Comparison of ENCODE assay signal across 7 cellular contexts in the genomic region with DNA sequence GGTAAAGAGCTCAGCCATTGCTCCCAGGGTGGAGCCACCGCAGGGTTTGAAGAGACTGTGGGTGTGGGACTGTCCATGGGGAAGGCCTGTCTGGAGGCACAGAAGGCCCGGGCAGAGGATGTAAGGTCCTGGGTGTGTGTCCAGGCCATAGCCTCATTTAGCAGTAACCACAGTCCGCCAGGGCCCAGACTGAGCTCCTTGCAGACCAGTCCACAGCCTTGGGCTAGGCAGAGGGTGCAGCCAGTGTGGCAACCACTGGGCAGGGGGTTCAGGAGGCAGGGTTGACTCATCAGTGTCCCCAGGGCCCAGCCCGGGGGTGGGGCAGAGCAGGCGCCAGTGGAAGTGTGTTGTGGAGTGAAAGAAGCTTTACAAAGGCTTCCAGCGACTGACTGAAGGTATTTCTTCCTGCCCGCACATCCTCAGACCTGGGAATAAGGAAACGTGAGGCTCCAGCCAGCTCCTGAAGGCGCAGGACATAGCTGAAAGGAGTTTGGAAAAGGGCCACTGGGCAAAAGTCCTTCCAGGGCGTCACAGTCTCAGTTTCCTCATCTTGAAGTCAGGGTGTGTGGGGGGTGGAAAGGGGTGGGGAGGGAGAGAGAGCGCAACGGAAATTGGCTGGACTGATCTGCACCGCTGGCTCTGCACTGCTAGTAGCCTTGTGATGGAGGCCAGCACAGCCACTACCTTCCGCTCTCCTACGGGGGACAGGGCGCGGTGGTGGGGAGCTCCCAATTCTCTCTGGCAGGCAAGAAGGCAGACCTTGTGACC. TPM values are rescaled to one million over a fixed set of nuclear protein-coding genes. Genes with fewer than 3 reads are reported as not detected.
DNase-seq lines count a peak whose midpoint lies in the region; ATAC-seq and TF ChIP-seq lines count a peak whose summit lies in the region.

No MANE protein-coding gene starts in this region.

- no peaks in the 10 kb centered on the region for H4K20me1 ChIP-seq in neural cell (ENCODE audit: insufficient read depth)

- ATAC-seq in HG03521 (IDR thresholded peaks at IDR 0.05; ENCODE audit: unreplicated experiment) (peak; percentile 26), GM21390 (IDR thresholded peaks at IDR 0.05; ENCODE audit: unreplicated experiment) (no peak)

- TF ChIP-seq RAD21 in neural cell (conservative IDR thresholded peaks at IDR 0.05) = no peak

- TF ChIP-seq CTCF in GM13977 (IDR thresholded peaks at IDR 0.05; ENCODE audit: extremely low read depth, insufficient read depth, missing control alignments) (no peak), WI38 (IDR thresholded peaks at IDR 0.05; ENCODE audit: low read depth, low read length) (no peak), fibroblast of pulmonary artery (IDR thresholded peaks at IDR 0.05; ENCODE audit: low read length, missing control alignments) (no peak), neural cell (IDR thresholded peaks at IDR 0.05; ENCODE audit: poor library complexity, severe bottlenecking) (no peak)

- no peaks in the 10 kb centered on the region for H3K27me3 ChIP-seq in neural cell (ENCODE audit: insufficient read depth, low read depth, low read length)

- H3K9me3 ChIP-seq in neural cell (ENCODE audit: low read length) = no peaks in the 10 kb centered on the region

- in situ Hi-C loops in GM13977 (cut with MboI; ENCODE audit: low pct_unique_long_range_greater_than_20kb, low sequenced_read_pairs, unreplicated experiment) = no loop called here

- H3F3A ChIP-seq in neural cell (ENCODE audit: insufficient read depth, low read length, poor library complexity, severe bottlenecking) = no peaks in the 10 kb centered on the region

- H3K79me2 ChIP-seq in neural cell (replicated peaks; ENCODE audit: insufficient read depth, low read length) = no peaks in the 10 kb centered on the region

- H3K4me2 ChIP-seq in neural cell (ENCODE audit: low read length) = peak overlapping the region; percentile 65

- peak overlapping the region; percentile 71 for H2AFZ ChIP-seq in neural cell (ENCODE audit: low read depth, low read length)

- H3K27ac ChIP-seq in neural cell (ENCODE audit: low read length) = peak overlapping the region; percentile 82

- H3K4me3 ChIP-seq in WI38 (ENCODE audit: low read depth, low read length) = peak overlapping the region; percentile 78
- peak overlapping the region; percentile 81 for H3K4me3 ChIP-seq in fibroblast of pulmonary artery (replicated peaks; ENCODE audit: low read depth, low read length)
- peak overlapping the region; percentile 82 for H3K4me3 ChIP-seq in neural cell (ENCODE audit: low read length)

- H3K9me2 ChIP-seq in neural cell (ENCODE audit: insufficient read depth, low read length) = no peaks in the 10 kb centered on the region

- no peaks in the 10 kb centered on the region for H3K36me3 ChIP-seq in neural cell (ENCODE audit: insufficient read depth, low read length)

- peak; percentile 54 for DNase-seq in GM13977 (ENCODE audit: low spot score)
- peak; percentile 46 for DNase-seq in fibroblast of pulmonary artery (ENCODE audit: low read depth)
- no peak for DNase-seq in DMS153 (lab: John Stamatoyannopoulos, UW)

- peak overlapping the region; percentile 77 for H3K9ac ChIP-seq in neural cell (ENCODE audit: low read length)

- no peak for TF ChIP-seq EP300 in neural cell (conservative IDR thresholded peaks at IDR 0.05; ENCODE audit: poor library complexity, severe bottlenecking)

TF ChIP-seq in neural cell, 6 proteins besides CTCF, POLR2A, EP300 and RAD21:
- TF ChIP-seq TAF1 (IDR thresholded peaks at IDR 0.05; ENCODE audit: low read depth) (no peak), POLR2AphosphoS5 (IDR thresholded peaks at IDR 0.05) (no peak), SMC3 (conservative IDR thresholded peaks at IDR 0.05; ENCODE audit: poor library complexity) (no peak), MXI1 (conservative IDR thresholded peaks at IDR 0.05; ENCODE audit: poor library complexity, severe bottlenecking) (no peak)
- TF ChIP-seq, protein P1, sequence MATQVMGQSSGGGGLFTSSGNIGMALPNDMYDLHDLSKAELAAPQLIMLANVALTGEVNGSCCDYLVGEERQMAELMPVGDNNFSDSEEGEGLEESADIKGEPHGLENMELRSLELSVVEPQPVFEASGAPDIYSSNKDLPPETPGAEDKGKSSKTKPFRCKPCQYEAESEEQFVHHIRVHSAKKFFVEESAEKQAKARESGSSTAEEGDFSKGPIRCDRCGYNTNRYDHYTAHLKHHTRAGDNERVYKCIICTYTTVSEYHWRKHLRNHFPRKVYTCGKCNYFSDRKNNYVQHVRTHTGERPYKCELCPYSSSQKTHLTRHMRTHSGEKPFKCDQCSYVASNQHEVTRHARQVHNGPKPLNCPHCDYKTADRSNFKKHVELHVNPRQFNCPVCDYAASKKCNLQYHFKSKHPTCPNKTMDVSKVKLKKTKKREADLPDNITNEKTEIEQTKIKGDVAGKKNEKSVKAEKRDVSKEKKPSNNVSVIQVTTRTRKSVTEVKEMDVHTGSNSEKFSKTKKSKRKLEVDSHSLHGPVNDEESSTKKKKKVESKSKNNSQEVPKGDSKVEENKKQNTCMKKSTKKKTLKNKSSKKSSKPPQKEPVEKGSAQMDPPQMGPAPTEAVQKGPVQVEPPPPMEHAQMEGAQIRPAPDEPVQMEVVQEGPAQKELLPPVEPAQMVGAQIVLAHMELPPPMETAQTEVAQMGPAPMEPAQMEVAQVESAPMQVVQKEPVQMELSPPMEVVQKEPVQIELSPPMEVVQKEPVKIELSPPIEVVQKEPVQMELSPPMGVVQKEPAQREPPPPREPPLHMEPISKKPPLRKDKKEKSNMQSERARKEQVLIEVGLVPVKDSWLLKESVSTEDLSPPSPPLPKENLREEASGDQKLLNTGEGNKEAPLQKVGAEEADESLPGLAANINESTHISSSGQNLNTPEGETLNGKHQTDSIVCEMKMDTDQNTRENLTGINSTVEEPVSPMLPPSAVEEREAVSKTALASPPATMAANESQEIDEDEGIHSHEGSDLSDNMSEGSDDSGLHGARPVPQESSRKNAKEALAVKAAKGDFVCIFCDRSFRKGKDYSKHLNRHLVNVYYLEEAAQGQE (IDR thresholded peaks at IDR 0.05; ENCODE audit: borderline replicate concordance) = no peak

RNA-seq across cellular contexts. Expression of a gene that starts 27.8 kb away (rescaled TPM):
- polyA plus RNA-seq in neural cell = 1.4 and 2.3 TPM in 2 replicates
- 0.46 and 2.2 TPM in 2 replicates for polyA minus RNA-seq in neural cell
